ENCODE assay signal across 8 cellular contexts in the genomic region with DNA sequence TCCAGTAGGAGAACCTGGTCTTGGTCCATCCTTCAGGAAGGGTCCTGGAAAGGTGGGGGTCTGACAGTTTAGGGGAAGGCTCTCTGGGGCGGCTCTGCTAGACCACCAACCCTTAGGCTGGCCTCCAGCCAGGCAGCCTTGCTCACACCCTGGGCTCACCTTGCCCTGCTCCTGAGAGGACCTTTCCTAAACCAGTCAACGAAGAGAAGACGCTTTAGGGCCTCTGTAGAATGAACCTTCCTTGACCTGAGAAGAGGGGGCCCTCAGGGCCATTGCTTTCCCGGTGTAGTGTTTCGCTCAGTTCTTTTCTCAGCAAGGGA. TPM values are rescaled to one million over a fixed set of nuclear protein-coding genes. Genes with fewer than 3 reads are reported as not detected.
DNase-seq lines count a peak whose midpoint lies in the region; ATAC-seq and TF ChIP-seq lines count a peak whose summit lies in the region.
"Had no signal": no experiment of that assay in that cellular context is flagged by ENCODE, and none has a peak within 500 bp of the region (broad histone marks: within the 10 kb centered on the region; RNA-seq: fewer than 3 reads in every experiment).

No MANE protein-coding gene starts in this region.

- H3K36me3 Mint-ChIP-seq in WTC11 = peaks cover 13% of the 10 kb centered on the region
- peaks cover 51% of the 10 kb centered on the region for H3K36me3 Mint-ChIP-seq in stimulated activated effector memory CD8-positive, alpha-beta T cell treated with anti-CD3 and anti-CD28 coated beads, Interleukin-12 subunit alpha, Interleukin-12 subunit beta, amount 100 ng/mL, for 72 hours

- no peak for DNase-seq in HFF-Myc (ENCODE audit: extremely low read depth, low read depth)
- no peak for DNase-seq in WTC11 (ENCODE audit: low spot score)
- DNase-seq in foreskin keratinocyte = no peak
- no peak for DNase-seq in stimulated activated effector memory CD8-positive, alpha-beta T cell treated with anti-CD3 and anti-CD28 coated beads, Interleukin-12 subunit alpha, Interleukin-12 subunit beta, amount 100 ng/mL, for 72 hours (ENCODE audit: low spot score in 2 of 2)
- no peak for DNase-seq in cerebellar nuclear complex (lab: John Stamatoyannopoulos, UW)
- DNase-seq in activated CD8-positive, alpha-beta memory T cell treated with anti-CD3 and anti-CD28 coated beads, Interleukin-2, amount 50 U/mL, for 4 hours = no peak
- no peak for DNase-seq in nucleus accumbens (lab: John Stamatoyannopoulos, UW)
- DNase-seq: kidney glomerular epithelial cell had no signal

- H3K27me3 ChIP-seq in foreskin keratinocyte = no peaks in the 10 kb centered on the region

- no peaks in the 10 kb centered on the region for H3K9me3 Mint-ChIP-seq in WTC11
- no peaks in the 10 kb centered on the region for H3K9me3 Mint-ChIP-seq in stimulated activated effector memory CD8-positive, alpha-beta T cell treated with anti-CD3 and anti-CD28 coated beads, Interleukin-12 subunit alpha, Interleukin-12 subunit beta, amount 100 ng/mL, for 72 hours

- H3K27ac ChIP-seq in foreskin keratinocyte = peak overlapping the region; percentile 84

- peak overlapping the region; percentile 79 for H3K4me3 Mint-ChIP-seq in WTC11
- H3K4me3 Mint-ChIP-seq in stimulated activated effector memory CD8-positive, alpha-beta T cell treated with anti-CD3 and anti-CD28 coated beads, Interleukin-12 subunit alpha, Interleukin-12 subunit beta, amount 100 ng/mL, for 72 hours = peak overlapping the region; percentile 99

- peaks cover 8% of the 10 kb centered on the region; the same call in 1 of the 2 replicates for H3K27me3 Mint-ChIP-seq in WTC11 (ENCODE audit: low read depth)

- POLR2A ChIA-PET in WTC11 (lab: Charles Lee) = no interaction called here

- no peaks in the 10 kb centered on the region for H3K4me1 ChIP-seq in foreskin keratinocyte

- TF ChIP-seq CTCF in HFF-Myc (IDR thresholded peaks at IDR 0.05; ENCODE audit: low read depth, low read length, missing control alignments) = no peak
- TF ChIP-seq CTCF in WTC11 (IDR thresholded peaks at IDR 0.05) = no peak
- no peak for TF ChIP-seq CTCF in foreskin keratinocyte (conservative IDR thresholded peaks at IDR 0.05)

- CTCF ChIA-PET in WTC11 (lab: Charles Lee) = no interaction called here

- peaks cover 53% of the 10 kb centered on the region for H3K4me1 Mint-ChIP-seq in WTC11
- peaks cover 58% of the 10 kb centered on the region for H3K4me1 Mint-ChIP-seq in stimulated activated effector memory CD8-positive, alpha-beta T cell treated with anti-CD3 and anti-CD28 coated beads, Interleukin-12 subunit alpha, Interleukin-12 subunit beta, amount 100 ng/mL, for 72 hours

- peak overlapping the region; percentile 61; the same call in 1 of the 2 replicates for H3K27ac Mint-ChIP-seq in WTC11
- peak overlapping the region; percentile 98 for H3K27ac Mint-ChIP-seq in stimulated activated effector memory CD8-positive, alpha-beta T cell treated with anti-CD3 and anti-CD28 coated beads, Interleukin-12 subunit alpha, Interleukin-12 subunit beta, amount 100 ng/mL, for 72 hours

- H3K4me3 ChIP-seq in HFF-Myc (replicated peaks; ENCODE audit: low read depth, low read length) = peak overlapping the region; percentile 94

- ATAC-seq in WTC11 (no peak), foreskin keratinocyte (no peak)
- no peak for ATAC-seq in stimulated activated effector memory CD8-positive, alpha-beta T cell treated with anti-CD3 and anti-CD28 coated beads, Interleukin-12 subunit alpha, Interleukin-12 subunit beta, amount 100 ng/mL, for 72 hours

TF ChIP-seq in WTC11, 78 proteins besides CTCF, POLR2A, EP300 and RAD21:
- TF ChIP-seq, protein P1, sequence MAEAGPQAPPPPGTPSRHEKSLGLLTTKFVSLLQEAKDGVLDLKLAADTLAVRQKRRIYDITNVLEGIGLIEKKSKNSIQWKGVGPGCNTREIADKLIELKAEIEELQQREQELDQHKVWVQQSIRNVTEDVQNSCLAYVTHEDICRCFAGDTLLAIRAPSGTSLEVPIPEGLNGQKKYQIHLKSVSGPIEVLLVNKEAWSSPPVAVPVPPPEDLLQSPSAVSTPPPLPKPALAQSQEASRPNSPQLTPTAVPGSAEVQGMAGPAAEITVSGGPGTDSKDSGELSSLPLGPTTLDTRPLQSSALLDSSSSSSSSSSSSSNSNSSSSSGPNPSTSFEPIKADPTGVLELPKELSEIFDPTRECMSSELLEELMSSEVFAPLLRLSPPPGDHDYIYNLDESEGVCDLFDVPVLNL (CRISPR knock-in tag; IDR thresholded peaks at IDR 0.05; ENCODE audit: borderline replicate concordance, low read depth) = no peak
- no peak for TF ChIP-seq NFE2L1 (CRISPR knock-in tag; IDR thresholded peaks at IDR 0.05)
- 0 out of 2 replicates have a peak, but pooled peaks have one; percentile 17 for TF ChIP-seq GABPB1 (CRISPR knock-in tag; IDR thresholded peaks at IDR 0.05)
- no peak for TF ChIP-seq NFYB (CRISPR knock-in tag; conservative IDR thresholded peaks at IDR 0.05; ENCODE audit: low read depth)
- TF ChIP-seq RELA (CRISPR knock-in tag; IDR thresholded peaks at IDR 0.05; ENCODE audit: borderline replicate concordance) = no peak
- TF ChIP-seq, protein P2, sequence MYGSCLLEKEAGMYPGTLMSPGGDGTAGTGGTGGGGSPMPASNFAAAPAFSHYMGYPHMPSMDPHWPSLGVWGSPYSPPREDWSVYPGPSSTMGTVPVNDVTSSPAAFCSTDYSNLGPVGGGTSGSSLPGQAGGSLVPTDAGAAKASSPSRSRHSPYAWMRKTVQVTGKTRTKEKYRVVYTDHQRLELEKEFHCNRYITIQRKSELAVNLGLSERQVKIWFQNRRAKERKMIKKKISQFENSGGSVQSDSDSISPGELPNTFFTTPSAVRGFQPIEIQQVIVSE (CRISPR knock-in tag; IDR thresholded peaks at IDR 0.05; ENCODE audit: borderline replicate concordance) = no peak

RNA-seq across cellular contexts. Expression of a gene that starts 1.1 kb away (rescaled TPM):
- total RNA-seq in WTC11 (2021) = 35.2 to 37.5 TPM (median 37.4 TPM) in 3 replicates
- total RNA-seq in foreskin keratinocyte = 58.4 and 69.9 TPM in 2 replicates
- polyA plus RNA-seq in foreskin keratinocyte = 47.5 and 64.1 TPM in 2 replicates

RNA-seq across cellular contexts. Expression of a gene that starts 10.6 kb away (rescaled TPM):
- total RNA-seq in WTC11 (2021) (55.3 to 58.7 TPM (median 57.6 TPM) in 3 replicates), foreskin keratinocyte (79.5 and 79.9 TPM in 2 replicates)
- 67.2 and 68.9 TPM in 2 replicates for polyA plus RNA-seq in foreskin keratinocyte

RNA-seq across cellular contexts. Expression of a gene that starts 15.9 kb away (rescaled TPM):
- total RNA-seq in WTC11 (2021) (0.41 to 0.72 TPM (median 0.64 TPM) in 3 replicates), foreskin keratinocyte (0.14 and 0.17 TPM in 2 replicates)
- 0.14 and 0.16 TPM in 2 replicates for polyA plus RNA-seq in foreskin keratinocyte

RNA-seq across cellular contexts. Expression of a gene that starts 23.2 kb away (rescaled TPM):
- total RNA-seq in WTC11 (2021) (2.8 to 4.1 TPM (median 3.1 TPM) in 3 replicates), foreskin keratinocyte (11.9 and 12.5 TPM in 2 replicates)
- 10.2 and 10.8 TPM in 2 replicates for polyA plus RNA-seq in foreskin keratinocyte

RNA-seq across cellular contexts. Expression of a gene that starts 29.6 kb away (rescaled TPM):
- 109 to 129 TPM (median 113 TPM) in 3 replicates for total RNA-seq in WTC11 (2021)
- total RNA-seq in foreskin keratinocyte = 77.4 and 81.3 TPM in 2 replicates
- 93.0 and 100 TPM in 2 replicates for polyA plus RNA-seq in foreskin keratinocyte
